16 cellular contexts compared by ENCODE assay signal in genomic region chr7:155398944-155399343, GRCh38. TPM values are rescaled to one million over a fixed set of nuclear protein-coding genes. Genes with fewer than 3 reads are reported as not detected.
DNase-seq lines count a peak whose midpoint lies in the region; ATAC-seq and TF ChIP-seq lines count a peak whose summit lies in the region.
"Had no signal": no experiment of that assay in that cellular context is flagged by ENCODE, and none has a peak within 500 bp of the region (broad histone marks: within the 10 kb centered on the region; RNA-seq: fewer than 3 reads in every experiment).

No MANE protein-coding gene starts in this region.

- no peak overlapping the region for H3K27ac Mint-ChIP-seq in activated naive CD8-positive, alpha-beta T cell treated with anti-CD3 and anti-CD28 coated beads, Interleukin-2, amount 50 U/mL, for 24 hours
- no peak overlapping the region for H3K27ac Mint-ChIP-seq in mesothelial cell of epicardium
- H3K27ac Mint-ChIP-seq: activated naive CD4-positive, alpha-beta T cell treated with anti-CD3 and anti-CD28 coated beads, Interleukin-2, amount 50 U/mL, for 72 hours; CD4-positive, alpha-beta T cell; nephron progenitor cell had no signal

- peaks cover 24% of the 10 kb centered on the region for H3K27me3 Mint-ChIP-seq in activated naive CD8-positive, alpha-beta T cell treated with anti-CD3 and anti-CD28 coated beads, Interleukin-2, amount 50 U/mL, for 24 hours
- peaks cover 85% of the 10 kb centered on the region for H3K27me3 Mint-ChIP-seq in mesothelial cell of epicardium (ENCODE audit: low read depth)

- H3K9ac ChIP-seq in DND-41 (ENCODE audit: low read depth, low read length) (no peak overlapping the region), Karpas-422 (ENCODE audit: low read length) (no peak overlapping the region)

- TF ChIP-seq CTCF in A673 (conservative IDR thresholded peaks at IDR 0.05; ENCODE audit: low read depth, low read length) (peak; percentile 42), DND-41 (IDR thresholded peaks at IDR 0.05; ENCODE audit: borderline replicate concordance, extremely low read depth, low read length, poor library complexity, severe bottlenecking) (peak; percentile 66), mesothelial cell of epicardium (IDR thresholded peaks at IDR 0.05; ENCODE audit: unreplicated experiment) (no peak)

- no peak overlapping the region for H3K4me3 ChIP-seq in A673 (ENCODE audit: low read depth, low read length, poor library complexity, severe bottlenecking)
- H3K4me3 ChIP-seq in DND-41 (ENCODE audit: low read depth in 1 of 2, low read length in 2 of 2) = no peak overlapping the region
- H3K4me3 ChIP-seq in Karpas-422 (ENCODE audit: low read length) = no peak overlapping the region
- H3K4me3 ChIP-seq: heart right ventricle, right lobe of liver had no signal

- POLR2A ChIA-PET in A673 (lab: Charles Lee; ENCODE audit: low non-redundant PET) = no interaction called here

- no peak overlapping the region for H3K4me3 Mint-ChIP-seq in activated naive CD8-positive, alpha-beta T cell treated with anti-CD3 and anti-CD28 coated beads, Interleukin-2, amount 50 U/mL, for 24 hours
- no peak overlapping the region for H3K4me3 Mint-ChIP-seq in mesothelial cell of epicardium
- H3K4me3 Mint-ChIP-seq: CD4-positive, alpha-beta T cell; nephron progenitor cell had no signal

- H3K79me2 ChIP-seq in DND-41 (ENCODE audit: insufficient read depth, low read length) (no peaks in the 10 kb centered on the region), Karpas-422 (ENCODE audit: low read length) (no peaks in the 10 kb centered on the region)

- no peaks in the 10 kb centered on the region for H3K36me3 Mint-ChIP-seq in activated naive CD8-positive, alpha-beta T cell treated with anti-CD3 and anti-CD28 coated beads, Interleukin-2, amount 50 U/mL, for 24 hours (ENCODE audit: low read depth)
- no peaks in the 10 kb centered on the region for H3K36me3 Mint-ChIP-seq in mesothelial cell of epicardium
- H3K36me3 Mint-ChIP-seq: activated naive CD4-positive, alpha-beta T cell treated with anti-CD3 and anti-CD28 coated beads, Interleukin-2, amount 50 U/mL, for 72 hours had no signal

- no peaks in the 10 kb centered on the region for H3K9me3 Mint-ChIP-seq in activated naive CD8-positive, alpha-beta T cell treated with anti-CD3 and anti-CD28 coated beads, Interleukin-2, amount 50 U/mL, for 24 hours
- no peaks in the 10 kb centered on the region for H3K9me3 Mint-ChIP-seq in mesothelial cell of epicardium
- H3K9me3 Mint-ChIP-seq: activated naive CD4-positive, alpha-beta T cell treated with anti-CD3 and anti-CD28 coated beads, Interleukin-2, amount 50 U/mL, for 72 hours; CD4-positive, alpha-beta T cell had no signal

- H3K36me3 ChIP-seq in A673 (ENCODE audit: insufficient read depth, low read length, poor library complexity, severe bottlenecking) (no peaks in the 10 kb centered on the region), DND-41 (ENCODE audit: insufficient read depth, low read length) (no peaks in the 10 kb centered on the region), Karpas-422 (ENCODE audit: insufficient read depth, low read length) (no peaks in the 10 kb centered on the region)
- H3K36me3 ChIP-seq: heart right ventricle, right lobe of liver had no signal

- no peaks in the 10 kb centered on the region for H3K9me2 ChIP-seq in Karpas-422 (replicated peaks; ENCODE audit: insufficient read depth, low read length)

- no peak overlapping the region for H3K4me2 ChIP-seq in DND-41 (ENCODE audit: insufficient read depth, low read length)
- no peak overlapping the region for H3K4me2 ChIP-seq in Karpas-422 (ENCODE audit: low read depth, low read length, poor library complexity, severe bottlenecking)

- H4K20me1 ChIP-seq in DND-41 (ENCODE audit: insufficient read depth, low read length) (no peaks in the 10 kb centered on the region), Karpas-422 (ENCODE audit: insufficient read depth, low read depth, low read length) (no peaks in the 10 kb centered on the region)

- no peaks in the 10 kb centered on the region for H3K9me3 ChIP-seq in A673 (ENCODE audit: low read depth, low read length, poor library complexity, severe bottlenecking)
- H3K9me3 ChIP-seq in DND-41 (ENCODE audit: insufficient read depth, low read length, severe bottlenecking) = no peaks in the 10 kb centered on the region
- no peaks in the 10 kb centered on the region for H3K9me3 ChIP-seq in Karpas-422 (ENCODE audit: low read length)
- H3K9me3 ChIP-seq: right lobe of liver had no signal

- ATAC-seq in DND-41 (ENCODE audit: insufficient read depth, low read depth) (peak; percentile 81), GM18873 (IDR thresholded peaks at IDR 0.05; ENCODE audit: low FRiP score, unreplicated experiment) (no peak)
- ATAC-seq in activated naive CD8-positive, alpha-beta T cell treated with anti-CD3 and anti-CD28 coated beads, Interleukin-2, amount 50 U/mL, for 24 hours = peak; percentile 27
- ATAC-seq: left lobe of liver had no signal

- H3K27me3 ChIP-seq in A673 (replicated peaks; ENCODE audit: insufficient read depth, low read depth, low read length, poor library complexity) (peaks cover 43% of the 10 kb centered on the region), DND-41 (ENCODE audit: insufficient read depth, low read length, poor library complexity) (peaks cover 21% of the 10 kb centered on the region), Karpas-422 (ENCODE audit: low read length) (no peaks in the 10 kb centered on the region)
- H3K27me3 ChIP-seq: right lobe of liver had no signal

- no peak overlapping the region for H2AFZ ChIP-seq in DND-41 (ENCODE audit: low read depth, low read length)
- no peak overlapping the region for H2AFZ ChIP-seq in Karpas-422 (ENCODE audit: low read length)

- CTCF ChIA-PET in A673 (lab: Charles Lee) = no interaction called here

- H3K4me1 ChIP-seq in A673 (ENCODE audit: insufficient read depth, low read length, poor library complexity, severe bottlenecking) = no peaks in the 10 kb centered on the region
- H3K4me1 ChIP-seq in DND-41 (ENCODE audit: insufficient read depth, low read length) = no peaks in the 10 kb centered on the region
- no peaks in the 10 kb centered on the region for H3K4me1 ChIP-seq in Karpas-422 (ENCODE audit: low read length)
- H3K4me1 ChIP-seq: heart right ventricle, right lobe of liver had no signal

- no peak overlapping the region for H3K27ac ChIP-seq in A673 (ENCODE audit: low read depth, low read length, poor library complexity, severe bottlenecking)
- no peak overlapping the region for H3K27ac ChIP-seq in DND-41 (ENCODE audit: low read length)
- no peak overlapping the region for H3K27ac ChIP-seq in Karpas-422 (ENCODE audit: low read length)
- H3K27ac ChIP-seq: heart right ventricle, right lobe of liver had no signal

- no peaks in the 10 kb centered on the region for H3K4me1 Mint-ChIP-seq in activated naive CD8-positive, alpha-beta T cell treated with anti-CD3 and anti-CD28 coated beads, Interleukin-2, amount 50 U/mL, for 24 hours
- H3K4me1 Mint-ChIP-seq in mesothelial cell of epicardium = no peaks in the 10 kb centered on the region

- DNase-seq in A673 (ENCODE audit: low spot score) (no peak), DND-41 (peak; percentile 49), Karpas-422 (peak; percentile 66), mesothelial cell of epicardium (ENCODE audit: low spot score in 2 of 2, unreplicated experiment in 2 of 2) (no peak), middle frontal gyrus (ENCODE audit: extremely low spot score, low spot score) (no peak), HPDE6-E6E7 (ENCODE audit: extremely low spot score) (no peak)
- DNase-seq in activated naive CD8-positive, alpha-beta T cell treated with anti-CD3 and anti-CD28 coated beads, Interleukin-2, amount 50 U/mL, for 24 hours = peak; percentile 34
- DNase-seq: CD4-positive, alpha-beta T cell; heart right ventricle; nephron progenitor cell; right lobe of liver; T-helper 2 cell had no signal

- intact Hi-C loops in A673 (cut with micrococcal nuclease; ENCODE audit: unreplicated experiment) = no loop called here

- no TSS peak for BruUV-seq in A673 (replicated peaks; lab: Mats Ljungman, UMichigan)

RNA-seq across cellular contexts. Expression of gene EN2, which starts 59.0 kb away (rescaled TPM):
- not detected in 2 replicates for total RNA-seq in A673 (2021)
- not detected in 2 replicates for total RNA-seq in Karpas-422 (2014; rRNA removed; shearing (Covaris generic); ENCODE audit: low replicate concordance)
- not detected in 3 replicates for total RNA-seq in mesothelial cell of epicardium
- total RNA-seq: activated naive CD4-positive, alpha-beta T cell treated with anti-CD3 and anti-CD28 coated beads, Interleukin-2, amount 50 U/mL, for 72 hours; CD4-positive, alpha-beta T cell; epithelial cell of proximal tubule; left lobe of liver; right lobe of liver had no signal

Comparison
In these comparisons a context has a peak if more than half of its experiments do, and no peak if none do; other contexts are left out.
1. DNase-seq: peak in DND-41 (single experiment), Karpas-422 (single experiment) and activated naive CD8-positive, alpha-beta T cell treated with anti-CD3 and anti-CD28 coated beads, Interleukin-2, amount 50 U/mL, for 24 hours (single experiment); none in A673 (single experiment), mesothelial cell of epicardium (0 of 2), middle frontal gyrus (single experiment) and HPDE6-E6E7 (single experiment).